In the genomic region with DNA sequence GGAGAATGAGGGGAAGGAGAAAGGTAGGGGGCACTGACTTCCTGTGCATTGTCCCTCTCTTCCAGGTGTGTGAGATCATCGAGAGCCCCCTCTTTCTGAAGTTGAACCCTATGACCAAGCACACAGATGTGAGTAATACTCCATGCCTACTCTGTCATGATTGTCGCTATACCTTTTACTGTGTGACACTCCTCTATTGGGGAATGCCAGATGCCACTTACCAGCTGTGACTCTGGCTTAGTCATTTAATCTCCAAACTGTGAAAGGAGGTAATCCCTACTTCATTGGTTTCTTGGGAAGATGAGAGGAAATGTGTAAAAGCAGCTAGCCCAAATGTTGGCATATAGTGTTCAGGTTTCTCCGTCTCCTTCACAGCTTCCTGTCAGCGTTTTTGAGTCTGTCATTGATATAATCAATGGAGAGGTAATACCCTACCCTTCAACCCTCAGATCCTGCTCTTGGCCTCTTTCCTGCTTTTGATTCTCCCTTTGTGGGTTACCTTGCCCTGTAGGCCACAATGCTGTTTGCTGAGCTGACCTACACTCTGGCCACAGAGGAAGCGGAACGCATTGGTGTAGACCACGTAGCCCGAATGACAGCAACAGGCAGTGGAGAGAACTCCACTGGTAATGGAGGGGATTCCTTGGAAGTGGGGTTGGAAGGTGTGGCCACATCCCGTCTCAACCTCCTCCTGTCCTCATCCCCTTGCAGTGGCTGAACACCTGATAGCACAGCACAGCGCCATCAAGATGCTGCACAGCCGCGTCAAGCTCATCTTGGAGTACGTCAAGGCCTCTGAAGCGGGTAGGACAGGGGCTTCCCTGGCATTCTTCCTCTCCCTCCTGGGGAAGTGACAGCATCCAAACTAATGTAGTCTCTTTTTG, we compare ENCODE assay signal across 1 cellular context.
TF ChIP-seq lines count a peak whose summit lies in the region.

No MANE protein-coding gene starts in this region.

TF ChIP-seq in HepG2, 621 proteins besides CTCF, POLR2A, EP300 and RAD21:
- TF ChIP-seq PRMT3 (CRISPR knock-in tag; IDR thresholded peaks at IDR 0.05; ENCODE audit: borderline replicate concordance, low read depth) (no peak), THYN1 (CRISPR knock-in tag; IDR thresholded peaks at IDR 0.05; ENCODE audit: borderline replicate concordance, low read depth) (no peak), PHF5A (CRISPR knock-in tag; IDR thresholded peaks at IDR 0.05; ENCODE audit: low read depth, unreplicated experiment) (no peak), MEF2D (CRISPR knock-in tag; IDR thresholded peaks at IDR 0.05) (no peak)
- TF ChIP-seq, protein P1, sequence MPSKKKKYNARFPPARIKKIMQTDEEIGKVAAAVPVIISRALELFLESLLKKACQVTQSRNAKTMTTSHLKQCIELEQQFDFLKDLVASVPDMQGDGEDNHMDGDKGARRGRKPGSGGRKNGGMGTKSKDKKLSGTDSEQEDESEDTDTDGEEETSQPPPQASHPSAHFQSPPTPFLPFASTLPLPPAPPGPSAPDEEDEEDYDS (CRISPR knock-in tag; IDR thresholded peaks at IDR 0.05), result no peak
